ENCODE assay signal across 8 cellular contexts in genomic region chr2:199596549-199596948, GRCh38.
A peak's percentile ranks its signal among the peaks of the same experiment; 100 is the strongest.
DNase-seq lines count a peak whose midpoint lies in the region; ATAC-seq, FAIRE-seq and TF ChIP-seq lines count a peak whose summit lies in the region.

No MANE protein-coding gene starts in this region.

- TF ChIP-seq POLR2A in esophagus muscularis mucosa (IDR thresholded peaks at IDR 0.05; ENCODE audit: low read depth) (no peak), upper lobe of left lung (IDR thresholded peaks at IDR 0.05) (no peak)

- H3K4me3 ChIP-seq in AG04449 (ENCODE audit: low read depth, low read length) (no peak overlapping the region), esophagus muscularis mucosa (no peak overlapping the region), upper lobe of left lung (no peak overlapping the region)

- no peak for DNase-seq in AG04449 (ENCODE audit: low read depth, low spot score)
- peak; percentile 79 for DNase-seq in NCI-H82 (lab: John Stamatoyannopoulos, UW)
- DNase-seq in esophagus muscularis mucosa (ENCODE audit: extremely low spot score) = no peak
- DNase-seq in upper lobe of left lung = no peak
- no peak for DNase-seq in GM19239 (ENCODE audit: insufficient read length, low spot score)
- no peak for DNase-seq in activated CD8-positive, alpha-beta memory T cell treated with anti-CD3 and anti-CD28 coated beads for 24 hours

- H3K36me3 ChIP-seq in esophagus muscularis mucosa = no peaks in the 10 kb centered on the region
- H3K36me3 ChIP-seq in upper lobe of left lung = no peaks in the 10 kb centered on the region

- WGBS in esophagus muscularis mucosa = 63% methylated on average over 1 of the region's 1 CpG
- WGBS in upper lobe of left lung, 2 donors = 58 to 74% methylated on average over 1 of the region's 1 CpG

- H3K4me1 ChIP-seq in esophagus muscularis mucosa (no peaks in the 10 kb centered on the region), upper lobe of left lung (no peaks in the 10 kb centered on the region)

- FAIRE-seq in GM19239 (lab: Jason Lieb, UNC) = no peak

- H3K27ac ChIP-seq in esophagus muscularis mucosa (replicated peaks in 1 of 4) (no peak overlapping the region), upper lobe of left lung (no peak overlapping the region)

- intact Hi-C loops in esophagus muscularis mucosa (cut with DNase I) = no loop called here

- TF ChIP-seq CTCF in AG04449 (IDR thresholded peaks at IDR 0.05; ENCODE audit: insufficient read depth, low read length, missing control alignments) (peak; percentile 23), GM12873 (IDR thresholded peaks at IDR 0.05; ENCODE audit: insufficient read depth, low read depth, low read length, missing control alignments) (peak; percentile 47), esophagus muscularis mucosa (IDR thresholded peaks at IDR 0.05) (peak in 2 of 3 experiments; percentile 12 to 30), upper lobe of left lung (IDR thresholded peaks at IDR 0.05) (peak in 2 of 6 experiments; percentile 6 to 13)

- H3K9me3 ChIP-seq in esophagus muscularis mucosa (no peaks in the 10 kb centered on the region), upper lobe of left lung (no peaks in the 10 kb centered on the region)

- CTCF ChIA-PET in AG04449 (lab: Yijun Ruan, JAX) = interaction anchor here (1.0 to 3.2 kb wide), 8 partner anchors 9 to 1287 kb away, joined by 3 to 10 read pairs (median 3); no protein-coding TSS in a partner anchor

- POLR2A ChIA-PET in AG04449 (lab: Yijun Ruan, JAX) = no interaction called here

- TF ChIP-seq EP300 in esophagus muscularis mucosa (IDR thresholded peaks at IDR 0.05) (no peak), upper lobe of left lung (IDR thresholded peaks at IDR 0.05) (no peak)

- H3K27me3 ChIP-seq in esophagus muscularis mucosa = peaks cover 0 to 7% (median 0%) of the 10 kb centered on the region in 4 donors
- H3K27me3 ChIP-seq in upper lobe of left lung = no peaks in the 10 kb centered on the region

- ATAC-seq in GM19452 (IDR thresholded peaks at IDR 0.05; ENCODE audit: unreplicated experiment) (no peak), upper lobe of left lung (ENCODE audit: low FRiP score in 2 of 2) (no peak)
